In genomic region chr11:33713162-33713913, GRCh38 we compare ENCODE assay signal across 3 cellular contexts.
TF ChIP-seq lines count a peak whose summit lies in the region.

No MANE protein-coding gene starts in this region.

TF ChIP-seq in liver, 16 proteins besides CTCF, POLR2A, EP300 and RAD21:
- TF ChIP-seq, protein P1, sequence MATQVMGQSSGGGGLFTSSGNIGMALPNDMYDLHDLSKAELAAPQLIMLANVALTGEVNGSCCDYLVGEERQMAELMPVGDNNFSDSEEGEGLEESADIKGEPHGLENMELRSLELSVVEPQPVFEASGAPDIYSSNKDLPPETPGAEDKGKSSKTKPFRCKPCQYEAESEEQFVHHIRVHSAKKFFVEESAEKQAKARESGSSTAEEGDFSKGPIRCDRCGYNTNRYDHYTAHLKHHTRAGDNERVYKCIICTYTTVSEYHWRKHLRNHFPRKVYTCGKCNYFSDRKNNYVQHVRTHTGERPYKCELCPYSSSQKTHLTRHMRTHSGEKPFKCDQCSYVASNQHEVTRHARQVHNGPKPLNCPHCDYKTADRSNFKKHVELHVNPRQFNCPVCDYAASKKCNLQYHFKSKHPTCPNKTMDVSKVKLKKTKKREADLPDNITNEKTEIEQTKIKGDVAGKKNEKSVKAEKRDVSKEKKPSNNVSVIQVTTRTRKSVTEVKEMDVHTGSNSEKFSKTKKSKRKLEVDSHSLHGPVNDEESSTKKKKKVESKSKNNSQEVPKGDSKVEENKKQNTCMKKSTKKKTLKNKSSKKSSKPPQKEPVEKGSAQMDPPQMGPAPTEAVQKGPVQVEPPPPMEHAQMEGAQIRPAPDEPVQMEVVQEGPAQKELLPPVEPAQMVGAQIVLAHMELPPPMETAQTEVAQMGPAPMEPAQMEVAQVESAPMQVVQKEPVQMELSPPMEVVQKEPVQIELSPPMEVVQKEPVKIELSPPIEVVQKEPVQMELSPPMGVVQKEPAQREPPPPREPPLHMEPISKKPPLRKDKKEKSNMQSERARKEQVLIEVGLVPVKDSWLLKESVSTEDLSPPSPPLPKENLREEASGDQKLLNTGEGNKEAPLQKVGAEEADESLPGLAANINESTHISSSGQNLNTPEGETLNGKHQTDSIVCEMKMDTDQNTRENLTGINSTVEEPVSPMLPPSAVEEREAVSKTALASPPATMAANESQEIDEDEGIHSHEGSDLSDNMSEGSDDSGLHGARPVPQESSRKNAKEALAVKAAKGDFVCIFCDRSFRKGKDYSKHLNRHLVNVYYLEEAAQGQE (IDR thresholded peaks at IDR 0.05) = no peak
- TF ChIP-seq HNF4A (conservative IDR thresholded peaks at IDR 0.05) (peak; percentile 31 to 73), JUND (IDR thresholded peaks at IDR 0.05) (peak in 1 of 2 donors; percentile 22), YY1 (IDR thresholded peaks at IDR 0.05) (peak; percentile 18)

TF ChIP-seq in HepG2, 621 proteins besides CTCF, POLR2A, EP300 and RAD21:
- TF ChIP-seq ZNF496 (CRISPR knock-in tag; IDR thresholded peaks at IDR 0.05; ENCODE audit: insufficient replicate concordance) (no peak), RBM22 (optimal IDR thresholded peaks at IDR 0.05; ENCODE audit: low read length) (no peak), IKZF5 (CRISPR knock-in tag; IDR thresholded peaks at IDR 0.05) (no peak), SIX4 (CRISPR knock-in tag; IDR thresholded peaks at IDR 0.05) (no peak), MAFK (conservative IDR thresholded peaks at IDR 0.05 in 1 of 2, IDR thresholded peaks at IDR 0.05 in 1 of 2; ENCODE audit: low read length in 2 of 2) (no peak), SOX13 (IDR thresholded peaks at IDR 0.05) (no peak), SOX13 (CRISPR knock-in tag; conservative IDR thresholded peaks at IDR 0.05 in 1 of 2, IDR thresholded peaks at IDR 0.05 in 1 of 2) (no peak)
- TF ChIP-seq, protein P2, sequence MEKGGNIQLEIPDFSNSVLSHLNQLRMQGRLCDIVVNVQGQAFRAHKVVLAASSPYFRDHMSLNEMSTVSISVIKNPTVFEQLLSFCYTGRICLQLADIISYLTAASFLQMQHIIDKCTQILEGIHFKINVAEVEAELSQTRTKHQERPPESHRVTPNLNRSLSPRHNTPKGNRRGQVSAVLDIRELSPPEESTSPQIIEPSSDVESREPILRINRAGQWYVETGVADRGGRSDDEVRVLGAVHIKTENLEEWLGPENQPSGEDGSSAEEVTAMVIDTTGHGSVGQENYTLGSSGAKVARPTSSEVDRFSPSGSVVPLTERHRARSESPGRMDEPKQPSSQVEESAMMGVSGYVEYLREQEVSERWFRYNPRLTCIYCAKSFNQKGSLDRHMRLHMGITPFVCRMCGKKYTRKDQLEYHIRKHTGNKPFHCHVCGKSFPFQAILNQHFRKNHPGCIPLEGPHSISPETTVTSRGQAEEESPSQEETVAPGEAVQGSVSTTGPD (CRISPR knock-in tag; IDR thresholded peaks at IDR 0.05) = no peak
- TF ChIP-seq, protein P3, sequence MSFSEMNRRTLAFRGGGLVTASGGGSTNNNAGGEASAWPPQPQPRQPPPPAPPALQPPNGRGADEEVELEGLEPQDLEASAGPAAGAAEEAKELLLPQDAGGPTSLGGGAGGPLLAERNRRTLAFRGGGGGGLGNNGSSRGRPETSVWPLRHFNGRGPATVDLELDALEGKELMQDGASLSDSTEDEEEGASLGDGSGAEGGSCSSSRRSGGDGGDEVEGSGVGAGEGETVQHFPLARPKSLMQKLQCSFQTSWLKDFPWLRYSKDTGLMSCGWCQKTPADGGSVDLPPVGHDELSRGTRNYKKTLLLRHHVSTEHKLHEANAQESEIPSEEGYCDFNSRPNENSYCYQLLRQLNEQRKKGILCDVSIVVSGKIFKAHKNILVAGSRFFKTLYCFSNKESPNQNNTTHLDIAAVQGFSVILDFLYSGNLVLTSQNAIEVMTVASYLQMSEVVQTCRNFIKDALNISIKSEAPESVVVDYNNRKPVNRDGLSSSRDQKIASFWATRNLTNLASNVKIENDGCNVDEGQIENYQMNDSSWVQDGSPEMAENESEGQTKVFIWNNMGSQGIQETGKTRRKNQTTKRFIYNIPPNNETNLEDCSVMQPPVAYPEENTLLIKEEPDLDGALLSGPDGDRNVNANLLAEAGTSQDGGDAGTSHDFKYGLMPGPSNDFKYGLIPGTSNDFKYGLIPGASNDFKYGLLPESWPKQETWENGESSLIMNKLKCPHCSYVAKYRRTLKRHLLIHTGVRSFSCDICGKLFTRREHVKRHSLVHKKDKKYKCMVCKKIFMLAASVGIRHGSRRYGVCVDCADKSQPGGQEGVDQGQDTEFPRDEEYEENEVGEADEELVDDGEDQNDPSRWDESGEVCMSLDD (CRISPR knock-in tag; IDR thresholded peaks at IDR 0.05; ENCODE audit: borderline replicate concordance) = no peak
TF ChIP-seq in HepG2: peak in this region for 0.

TF ChIP-seq in K562, 482 proteins besides CTCF, POLR2A, EP300 and RAD21:
- TF ChIP-seq HES1 (IDR thresholded peaks at IDR 0.05; ENCODE audit: low read depth) (no peak), ZNF766 (CRISPR knock-in tag; conservative IDR thresholded peaks at IDR 0.05) (peak; percentile 72; the same call in 1 of the 2 replicates), KLF1 (tag; IDR thresholded peaks at IDR 0.05) (no peak), ZNF551 (CRISPR knock-in tag; IDR thresholded peaks at IDR 0.05) (no peak), HNRNPLL (IDR thresholded peaks at IDR 0.05; ENCODE audit: low read depth, low read length, poor library complexity, severe bottlenecking) (no peak), POU5F1 (IDR thresholded peaks at IDR 0.05; ENCODE audit: borderline replicate concordance, low read depth, low read length, partially characterized antibody) (no peak), ZFX (CRISPR knock-in tag; IDR thresholded peaks at IDR 0.05) (no peak), SMARCA4 (IDR thresholded peaks at IDR 0.05) (0 out of 2 replicates have a peak, but pooled peaks have one; percentile 19), PKNOX1 (IDR thresholded peaks at IDR 0.05) (no peak), PCBP2 (IDR thresholded peaks at IDR 0.05; ENCODE audit: low read depth, low read length, poor library complexity, severe bottlenecking) (no peak), KDM1A (IDR thresholded peaks at IDR 0.05) (no peak), ZNF445 (CRISPR knock-in tag; IDR thresholded peaks at IDR 0.05; ENCODE audit: low read depth) (no peak), ZNF384 (IDR thresholded peaks at IDR 0.05; ENCODE audit: low read depth, low read length) (peak; percentile 84)
- TF ChIP-seq, protein P4, sequence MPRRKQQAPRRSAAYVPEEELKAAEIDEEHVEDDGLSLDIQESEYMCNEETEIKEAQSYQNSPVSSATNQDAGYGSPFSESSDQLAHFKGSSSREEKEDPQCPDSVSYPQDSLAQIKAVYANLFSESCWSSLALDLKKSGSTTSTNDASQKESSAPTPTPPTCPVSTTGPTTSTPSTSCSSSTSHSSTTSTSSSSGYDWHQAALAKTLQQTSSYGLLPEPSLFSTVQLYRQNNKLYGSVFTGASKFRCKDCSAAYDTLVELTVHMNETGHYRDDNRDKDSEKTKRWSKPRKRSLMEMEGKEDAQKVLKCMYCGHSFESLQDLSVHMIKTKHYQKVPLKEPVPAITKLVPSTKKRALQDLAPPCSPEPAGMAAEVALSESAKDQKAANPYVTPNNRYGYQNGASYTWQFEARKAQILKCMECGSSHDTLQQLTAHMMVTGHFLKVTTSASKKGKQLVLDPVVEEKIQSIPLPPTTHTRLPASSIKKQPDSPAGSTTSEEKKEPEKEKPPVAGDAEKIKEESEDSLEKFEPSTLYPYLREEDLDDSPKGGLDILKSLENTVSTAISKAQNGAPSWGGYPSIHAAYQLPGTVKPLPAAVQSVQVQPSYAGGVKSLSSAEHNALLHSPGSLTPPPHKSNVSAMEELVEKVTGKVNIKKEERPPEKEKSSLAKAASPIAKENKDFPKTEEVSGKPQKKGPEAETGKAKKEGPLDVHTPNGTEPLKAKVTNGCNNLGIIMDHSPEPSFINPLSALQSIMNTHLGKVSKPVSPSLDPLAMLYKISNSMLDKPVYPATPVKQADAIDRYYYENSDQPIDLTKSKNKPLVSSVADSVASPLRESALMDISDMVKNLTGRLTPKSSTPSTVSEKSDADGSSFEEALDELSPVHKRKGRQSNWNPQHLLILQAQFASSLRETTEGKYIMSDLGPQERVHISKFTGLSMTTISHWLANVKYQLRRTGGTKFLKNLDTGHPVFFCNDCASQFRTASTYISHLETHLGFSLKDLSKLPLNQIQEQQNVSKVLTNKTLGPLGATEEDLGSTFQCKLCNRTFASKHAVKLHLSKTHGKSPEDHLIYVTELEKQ (CRISPR knock-in tag; IDR thresholded peaks at IDR 0.05) = no peak
- TF ChIP-seq, protein P5, sequence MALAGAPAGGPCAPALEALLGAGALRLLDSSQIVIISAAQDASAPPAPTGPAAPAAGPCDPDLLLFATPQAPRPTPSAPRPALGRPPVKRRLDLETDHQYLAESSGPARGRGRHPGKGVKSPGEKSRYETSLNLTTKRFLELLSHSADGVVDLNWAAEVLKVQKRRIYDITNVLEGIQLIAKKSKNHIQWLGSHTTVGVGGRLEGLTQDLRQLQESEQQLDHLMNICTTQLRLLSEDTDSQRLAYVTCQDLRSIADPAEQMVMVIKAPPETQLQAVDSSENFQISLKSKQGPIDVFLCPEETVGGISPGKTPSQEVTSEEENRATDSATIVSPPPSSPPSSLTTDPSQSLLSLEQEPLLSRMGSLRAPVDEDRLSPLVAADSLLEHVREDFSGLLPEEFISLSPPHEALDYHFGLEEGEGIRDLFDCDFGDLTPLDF (CRISPR knock-in tag; IDR thresholded peaks at IDR 0.05) = no peak
- TF ChIP-seq, protein P6, sequence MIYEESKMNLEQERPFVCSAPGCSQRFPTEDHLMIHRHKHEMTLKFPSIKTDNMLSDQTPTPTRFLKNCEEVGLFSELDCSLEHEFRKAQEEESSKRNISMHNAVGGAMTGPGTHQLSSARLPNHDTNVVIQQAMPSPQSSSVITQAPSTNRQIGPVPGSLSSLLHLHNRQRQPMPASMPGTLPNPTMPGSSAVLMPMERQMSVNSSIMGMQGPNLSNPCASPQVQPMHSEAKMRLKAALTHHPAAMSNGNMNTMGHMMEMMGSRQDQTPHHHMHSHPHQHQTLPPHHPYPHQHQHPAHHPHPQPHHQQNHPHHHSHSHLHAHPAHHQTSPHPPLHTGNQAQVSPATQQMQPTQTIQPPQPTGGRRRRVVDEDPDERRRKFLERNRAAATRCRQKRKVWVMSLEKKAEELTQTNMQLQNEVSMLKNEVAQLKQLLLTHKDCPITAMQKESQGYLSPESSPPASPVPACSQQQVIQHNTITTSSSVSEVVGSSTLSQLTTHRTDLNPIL (CRISPR knock-in tag; IDR thresholded peaks at IDR 0.05) = no peak
